ENCODE assay signal across 19 cellular contexts in genomic region chr5:33049298-33049697, GRCh38.
DNase-seq lines count a peak whose midpoint lies in the region; ATAC-seq and TF ChIP-seq lines count a peak whose summit lies in the region.
"Had no signal": no experiment of that assay in that cellular context is flagged by ENCODE, and none has a peak within 500 bp of the region (broad histone marks: within the 10 kb centered on the region; RNA-seq: fewer than 3 reads in every experiment).

No MANE protein-coding gene starts in this region.

- H4K12ac ChIP-seq in trophoblast cell (ENCODE audit: low read depth, low read length) = no peak overlapping the region

- no peaks in the 10 kb centered on the region for H4K20me1 ChIP-seq in HCT116 (ENCODE audit: insufficient read depth)

- DNase-seq in HCT116 (ENCODE audit: low read depth, low spot score) = peak; percentile 69
- peak; percentile 71 for DNase-seq in RWPE2 (ENCODE audit: low spot score)
- DNase-seq in fibroblast of the aortic adventitia (ENCODE audit: low read depth) = peak; percentile 28
- no peak for DNase-seq in upper lobe of right lung
- DNase-seq in trophoblast cell = no peak
- no peak for DNase-seq in activated effector memory CD4-positive, alpha-beta T cell treated with anti-CD3 and anti-CD28 coated beads, Interleukin-2, amount 50 U/mL, for 16 hours
- no peak for DNase-seq in activated CD4-positive, alpha-beta memory T cell treated with anti-CD3 and anti-CD28 coated beads, Interleukin-2, amount 10 ng/mL, durations not matched to agents 7 days and 5 days
- DNase-seq: activated CD4-positive, alpha-beta T cell treated with anti-CD3 and anti-CD28 coated beads for 1 hour; activated naive CD4-positive, alpha-beta T cell treated with anti-CD3 and anti-CD28 coated beads for 36 hours; C1 segment of cervical spinal cord; DMS53; immature natural killer cell; Karpas-422; NCI-H1436 treated with DMSO at 0.1 percent for 48 hours; stimulated activated CD4-positive, alpha-beta T cell treated with anti-CD3 and anti-CD28 coated beads, Interleukin-2, amount 100 ng/mL, for 48 hours; stimulated activated CD8-positive, alpha-beta memory T cell treated with anti-CD3 and anti-CD28 coated beads, Interleukin-4, amount 100 ng/mL, for 48 hours had no signal

- TF ChIP-seq CTCF in HCT116 (IDR thresholded peaks at IDR 0.05 in 2 of 3, conservative IDR thresholded peaks at IDR 0.05 in 1 of 3; ENCODE audit: borderline replicate concordance in 1 of 3, insufficient read depth in 1 of 3, low read depth in 2 of 3, low read length in 2 of 3) = peak in 2 of 3 experiments; percentile 4 to 30; a peak in 2 of 6 replicates
- TF ChIP-seq CTCF in RWPE2 (IDR thresholded peaks at IDR 0.05; ENCODE audit: poor library complexity, severe bottlenecking) = peak; percentile 15
- TF ChIP-seq CTCF in fibroblast of the aortic adventitia (IDR thresholded peaks at IDR 0.05; ENCODE audit: insufficient read depth, low read length) = no peak
- no peak for TF ChIP-seq CTCF in upper lobe of right lung (IDR thresholded peaks at IDR 0.05)

- intact Hi-C loops in HCT116 (cut with micrococcal nuclease) = no loop called here
- intact Hi-C loops in upper lobe of right lung (cut with DNase I) = no loop called here

- H3K18ac ChIP-seq in trophoblast cell (ENCODE audit: low read length) = no peak overlapping the region

- no peak overlapping the region for H3K27ac Mint-ChIP-seq in activated CD4-positive, alpha-beta memory T cell treated with anti-CD3 and anti-CD28 coated beads, Interleukin-2, amount 10 ng/mL, durations not matched to agents 7 days and 5 days
- H3K27ac Mint-ChIP-seq: activated naive CD4-positive, alpha-beta T cell treated with anti-CD3 and anti-CD28 coated beads for 36 hours; brain; immature natural killer cell; T-helper 1 cell treated with Interleukin-12 subunit alpha and Interleukin-12 subunit beta and Interleukin-4 antibody, amounts not matched to agents 30 μg/mL and 1 μg/mL, for 36 hours had no signal

- H3K9ac ChIP-seq in HCT116 (ENCODE audit: low read length) (peak overlapping the region; percentile 38), trophoblast cell (ENCODE audit: low read length) (no peak overlapping the region)

- peaks cover 6% of the 10 kb centered on the region for H3K9me3 Mint-ChIP-seq in activated CD4-positive, alpha-beta memory T cell treated with anti-CD3 and anti-CD28 coated beads, Interleukin-2, amount 10 ng/mL, durations not matched to agents 7 days and 5 days

- ATAC-seq in HCT116 = peak; percentile 87
- ATAC-seq in RWPE2 (ENCODE audit: low read depth) = peak; percentile 84
- ATAC-seq in upper lobe of right lung = peak; percentile 33

- BruUV-seq in HCT116 (replicated peaks; lab: Mats Ljungman, UMichigan) = no TSS peak

- H3K9me3 ChIP-seq in HCT116 (ENCODE audit: control insufficient read depth in 1 of 2, insufficient read depth in 1 of 2, low read depth in 1 of 2, low read length in 2 of 2) = no peaks in the 10 kb centered on the region
- no peaks in the 10 kb centered on the region for H3K9me3 ChIP-seq in RWPE2 (ENCODE audit: severe bottlenecking)
- H3K9me3 ChIP-seq in upper lobe of right lung = no peaks in the 10 kb centered on the region
- no peaks in the 10 kb centered on the region for H3K9me3 ChIP-seq in trophoblast cell (ENCODE audit: insufficient read depth, low read depth, low read length)

- no peaks in the 10 kb centered on the region for H3K36me3 Mint-ChIP-seq in activated CD4-positive, alpha-beta memory T cell treated with anti-CD3 and anti-CD28 coated beads, Interleukin-2, amount 10 ng/mL, durations not matched to agents 7 days and 5 days (ENCODE audit: low read depth)
- H3K36me3 Mint-ChIP-seq: brain, immature natural killer cell had no signal

- WGBS in trophoblast cell (ENCODE audit: extremely low coverage, insufficient coverage, insufficient read length) = no CpG with 5 or more reads among the region's 6 CpGs

- H3K4me1 ChIP-seq in HCT116 (ENCODE audit: control insufficient read depth in 1 of 2, insufficient read depth in 2 of 2, low read length in 2 of 2) = peaks cover 9 to 34% of the 10 kb centered on the region in 2 experiments; a peak in 3 of 4 replicates
- peaks cover 30% of the 10 kb centered on the region for H3K4me1 ChIP-seq in RWPE2 (ENCODE audit: insufficient read depth, poor library complexity, severe bottlenecking)
- no peaks in the 10 kb centered on the region for H3K4me1 ChIP-seq in upper lobe of right lung
- H3K4me1 ChIP-seq in trophoblast cell (ENCODE audit: control insufficient read depth in 1 of 2, insufficient read depth in 2 of 2, low read length in 2 of 2) = peaks cover 0 to 5% of the 10 kb centered on the region in 2 experiments
- H3K4me1 ChIP-seq: right atrium auricular region had no signal

- H2AFZ ChIP-seq in HCT116 (ENCODE audit: low read depth, low read length, poor library complexity, severe bottlenecking) (peak overlapping the region; percentile 62), trophoblast cell (ENCODE audit: insufficient read depth, low read length, poor library complexity) (no peak overlapping the region)

- H3K14ac ChIP-seq in trophoblast cell (ENCODE audit: low read length) = no peak overlapping the region

- H3K36me3 ChIP-seq in HCT116 (ENCODE audit: control insufficient read depth in 1 of 2, insufficient read depth in 2 of 2, low read length in 2 of 2) (no peaks in the 10 kb centered on the region), RWPE2 (ENCODE audit: low read depth) (no peaks in the 10 kb centered on the region; the same call in 1 of the 2 replicates), upper lobe of right lung (no peaks in the 10 kb centered on the region), trophoblast cell (ENCODE audit: control insufficient read depth in 1 of 2, insufficient read depth in 2 of 2, low read length in 2 of 2) (no peaks in the 10 kb centered on the region)
- H3K36me3 ChIP-seq: right atrium auricular region had no signal

- H4K8ac ChIP-seq in trophoblast cell (ENCODE audit: low read depth, low read length) = no peak overlapping the region

- H3K4me2 ChIP-seq in HCT116 (ENCODE audit: low read length) (peak overlapping the region; percentile 77), trophoblast cell (ENCODE audit: low read length) (no peak overlapping the region)

- H4K91ac ChIP-seq in trophoblast cell (ENCODE audit: low read depth, low read length) = no peak overlapping the region

- H3K4me3 ChIP-seq in HCT116 (replicated peaks in 1 of 2; ENCODE audit: low read depth in 1 of 2, low read length in 2 of 2) (peak overlapping the region; percentile 41 to 53), RWPE2 (ENCODE audit: severe bottlenecking) (peak overlapping the region; percentile 23), fibroblast of the aortic adventitia (ENCODE audit: low read depth, low read length) (no peak overlapping the region), upper lobe of right lung (no peak overlapping the region), trophoblast cell (ENCODE audit: low read depth, low read length) (no peak overlapping the region)
- H3K4me3 ChIP-seq: right atrium auricular region had no signal

- H2BK120ac ChIP-seq in trophoblast cell (ENCODE audit: insufficient read depth, low read length, poor library complexity) = no peak overlapping the region

- H3K79me1 ChIP-seq in trophoblast cell (ENCODE audit: low read length) = no peaks in the 10 kb centered on the region

- CTCF ChIA-PET in HCT116 (lab: Charles Lee) = no interaction called here
- CTCF ChIA-PET in activated CD4-positive, alpha-beta memory T cell treated with anti-CD3 and anti-CD28 coated beads, Interleukin-2, amount 10 ng/mL, durations not matched to agents 7 days and 5 days (lab: Charles Lee) = no interaction called here

- no peak overlapping the region for H2BK5ac ChIP-seq in trophoblast cell (ENCODE audit: low read depth, low read length, poor library complexity)

- TF ChIP-seq POLR2A in HCT116 (IDR thresholded peaks at IDR 0.05; ENCODE audit: borderline replicate concordance, extremely low read depth, insufficient read depth, insufficient read length) = no peak

- H3K27me3 Mint-ChIP-seq in activated CD4-positive, alpha-beta memory T cell treated with anti-CD3 and anti-CD28 coated beads, Interleukin-2, amount 10 ng/mL, durations not matched to agents 7 days and 5 days = no peaks in the 10 kb centered on the region

- RAD21 ChIA-PET in HCT116 (lab: Charles Lee; ENCODE audit: low non-redundant PET in 1 of 2, low total read pairs in 2 of 2, uncharacterized antibody in 2 of 2, unreplicated experiment in 2 of 2) = no interaction called here

- no peak overlapping the region for H3K4me3 Mint-ChIP-seq in activated CD4-positive, alpha-beta memory T cell treated with anti-CD3 and anti-CD28 coated beads, Interleukin-2, amount 10 ng/mL, durations not matched to agents 7 days and 5 days
- H3K4me3 Mint-ChIP-seq: activated naive CD4-positive, alpha-beta T cell treated with anti-CD3 and anti-CD28 coated beads for 36 hours; brain; immature natural killer cell; T-helper 1 cell treated with Interleukin-12 subunit alpha and Interleukin-12 subunit beta and Interleukin-4 antibody, amounts not matched to agents 30 μg/mL and 1 μg/mL, for 36 hours had no signal

- no peak overlapping the region for H3K23ac ChIP-seq in trophoblast cell (ENCODE audit: low read length)

- peak overlapping the region; percentile 12; the same call in 1 of the 2 replicates for H3K27ac ChIP-seq in HCT116 (ENCODE audit: low read depth, low read length)
- peak overlapping the region; percentile 83 for H3K27ac ChIP-seq in RWPE2 (ENCODE audit: poor library complexity, severe bottlenecking)
- no peak overlapping the region for H3K27ac ChIP-seq in upper lobe of right lung
- no peak overlapping the region for H3K27ac ChIP-seq in trophoblast cell (ENCODE audit: low read depth, low read length)
- H3K27ac ChIP-seq: right atrium auricular region had no signal

- POLR2A ChIA-PET in HCT116 (lab: Charles Lee) = no interaction called here
- POLR2A ChIA-PET in activated CD4-positive, alpha-beta memory T cell treated with anti-CD3 and anti-CD28 coated beads, Interleukin-2, amount 10 ng/mL, durations not matched to agents 7 days and 5 days (lab: Charles Lee) = no interaction called here

- H3K79me2 ChIP-seq in HCT116 (ENCODE audit: insufficient read depth, low read length) (no peaks in the 10 kb centered on the region), trophoblast cell (ENCODE audit: control insufficient read depth, insufficient read depth, low read length, poor library complexity) (no peaks in the 10 kb centered on the region)

- H3K4me1 Mint-ChIP-seq in activated CD4-positive, alpha-beta memory T cell treated with anti-CD3 and anti-CD28 coated beads, Interleukin-2, amount 10 ng/mL, durations not matched to agents 7 days and 5 days = no peaks in the 10 kb centered on the region
- H3K4me1 Mint-ChIP-seq: brain, immature natural killer cell had no signal

- H3K9me2 ChIP-seq in HCT116 (ENCODE audit: insufficient read depth) = no peaks in the 10 kb centered on the region

- H2BK12ac ChIP-seq in trophoblast cell (ENCODE audit: low read length) = no peak overlapping the region

- H3K27me3 ChIP-seq in HCT116 (ENCODE audit: insufficient read depth, low read length) (no peaks in the 10 kb centered on the region), RWPE2 (ENCODE audit: insufficient read depth, poor library complexity, severe bottlenecking) (no peaks in the 10 kb centered on the region), upper lobe of right lung (no peaks in the 10 kb centered on the region), trophoblast cell (ENCODE audit: insufficient read depth, low read length) (no peaks in the 10 kb centered on the region)
- H3K27me3 ChIP-seq: right atrium auricular region had no signal

- no peak overlapping the region for H3K4ac ChIP-seq in trophoblast cell (ENCODE audit: low read depth, low read length)

- no peak for TF ChIP-seq RAD21 in HCT116 (IDR thresholded peaks at IDR 0.05; ENCODE audit: low read depth)

- no peak overlapping the region for H2AK5ac ChIP-seq in trophoblast cell (ENCODE audit: low read length)

Comparison
In these comparisons a context has a peak if more than half of its experiments do, and no peak if none do; other contexts are left out.
1. ATAC-seq: peak in every context shown above with its lines; median percentile 87 in HCT116; 84 in RWPE2; 33 in upper lobe of right lung.
2. DNase-seq: peak in HCT116 (single experiment), RWPE2 (single experiment) and fibroblast of the aortic adventitia (single experiment); none in upper lobe of right lung (single experiment), trophoblast cell (0 of 2), activated effector memory CD4-positive, alpha-beta T cell treated with anti-CD3 and anti-CD28 coated beads, Interleukin-2, amount 50 U/mL, for 16 hours (single experiment) and activated CD4-positive, alpha-beta memory T cell treated with anti-CD3 and anti-CD28 coated beads, Interleukin-2, amount 10 ng/mL, durations not matched to agents 7 days and 5 days (single experiment).
3. H3K27ac ChIP-seq: peak in HCT116 (single experiment) and RWPE2 (single experiment); none in upper lobe of right lung (single experiment) and trophoblast cell (single experiment).
4. H3K4me3 ChIP-seq: peak in HCT116 (2 of 2) and RWPE2 (single experiment); none in fibroblast of the aortic adventitia (single experiment), upper lobe of right lung (single experiment) and trophoblast cell (single experiment).
5. CTCF ChIP-seq: peak in HCT116 (2 of 3) and RWPE2 (single experiment); none in fibroblast of the aortic adventitia (single experiment) and upper lobe of right lung (single experiment).